1 cellular context compared by ENCODE assay signal in the genomic region with DNA sequence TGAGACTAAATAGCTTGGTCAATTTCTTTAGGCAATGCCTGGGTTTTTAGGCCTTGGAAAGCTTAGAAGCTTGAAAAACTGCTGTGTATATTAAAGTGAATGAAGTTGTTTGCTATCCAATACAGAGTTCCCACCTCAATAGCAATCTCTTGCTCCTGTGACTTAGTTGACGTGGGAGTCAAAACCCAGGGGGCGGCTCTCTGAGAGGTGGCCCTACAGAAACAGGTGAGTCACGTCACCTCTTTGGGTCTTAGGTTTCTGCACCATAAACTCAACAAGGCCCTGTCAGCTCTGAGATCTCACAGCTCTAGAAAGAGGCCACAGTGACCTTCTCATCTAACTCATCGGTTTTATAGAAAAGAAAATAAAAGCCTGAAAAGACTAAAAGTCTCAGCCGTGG.
TF ChIP-seq lines count a peak whose summit lies in the region.

No MANE protein-coding gene starts in this region.

TF ChIP-seq in GM23338, 12 proteins besides CTCF, POLR2A, EP300 and RAD21 (continued from another document):
- TF ChIP-seq, protein P1, sequence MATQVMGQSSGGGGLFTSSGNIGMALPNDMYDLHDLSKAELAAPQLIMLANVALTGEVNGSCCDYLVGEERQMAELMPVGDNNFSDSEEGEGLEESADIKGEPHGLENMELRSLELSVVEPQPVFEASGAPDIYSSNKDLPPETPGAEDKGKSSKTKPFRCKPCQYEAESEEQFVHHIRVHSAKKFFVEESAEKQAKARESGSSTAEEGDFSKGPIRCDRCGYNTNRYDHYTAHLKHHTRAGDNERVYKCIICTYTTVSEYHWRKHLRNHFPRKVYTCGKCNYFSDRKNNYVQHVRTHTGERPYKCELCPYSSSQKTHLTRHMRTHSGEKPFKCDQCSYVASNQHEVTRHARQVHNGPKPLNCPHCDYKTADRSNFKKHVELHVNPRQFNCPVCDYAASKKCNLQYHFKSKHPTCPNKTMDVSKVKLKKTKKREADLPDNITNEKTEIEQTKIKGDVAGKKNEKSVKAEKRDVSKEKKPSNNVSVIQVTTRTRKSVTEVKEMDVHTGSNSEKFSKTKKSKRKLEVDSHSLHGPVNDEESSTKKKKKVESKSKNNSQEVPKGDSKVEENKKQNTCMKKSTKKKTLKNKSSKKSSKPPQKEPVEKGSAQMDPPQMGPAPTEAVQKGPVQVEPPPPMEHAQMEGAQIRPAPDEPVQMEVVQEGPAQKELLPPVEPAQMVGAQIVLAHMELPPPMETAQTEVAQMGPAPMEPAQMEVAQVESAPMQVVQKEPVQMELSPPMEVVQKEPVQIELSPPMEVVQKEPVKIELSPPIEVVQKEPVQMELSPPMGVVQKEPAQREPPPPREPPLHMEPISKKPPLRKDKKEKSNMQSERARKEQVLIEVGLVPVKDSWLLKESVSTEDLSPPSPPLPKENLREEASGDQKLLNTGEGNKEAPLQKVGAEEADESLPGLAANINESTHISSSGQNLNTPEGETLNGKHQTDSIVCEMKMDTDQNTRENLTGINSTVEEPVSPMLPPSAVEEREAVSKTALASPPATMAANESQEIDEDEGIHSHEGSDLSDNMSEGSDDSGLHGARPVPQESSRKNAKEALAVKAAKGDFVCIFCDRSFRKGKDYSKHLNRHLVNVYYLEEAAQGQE (IDR thresholded peaks at IDR 0.05; ENCODE audit: unreplicated experiment), result no peak
